In the genomic region with DNA sequence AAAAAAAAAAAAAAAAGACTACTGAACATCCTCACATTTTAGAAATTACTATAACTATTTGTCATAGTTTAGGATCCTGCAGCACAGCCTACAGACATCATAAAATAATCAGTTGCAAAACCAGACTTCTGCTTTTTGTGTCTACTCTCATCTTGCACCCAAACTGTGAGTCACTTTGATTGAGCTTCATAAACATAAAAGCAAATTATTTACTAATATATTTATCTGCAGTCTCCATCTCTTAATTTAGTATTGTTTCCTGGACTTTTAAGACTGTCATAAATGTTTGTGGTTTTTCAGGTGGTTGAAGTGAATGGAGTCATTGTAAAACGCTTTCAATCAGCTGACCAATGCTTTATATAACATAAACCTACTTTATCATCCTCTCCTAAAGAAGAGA, we compare ENCODE assay signal across 13 cellular contexts. TPM values are rescaled to one million over a fixed set of nuclear protein-coding genes. Genes with fewer than 3 reads are reported as not detected.
A peak's percentile ranks its signal among the peaks of the same experiment; 100 is the strongest.
DNase-seq lines count a peak whose midpoint lies in the region; ATAC-seq and TF ChIP-seq lines count a peak whose summit lies in the region.
"Had no signal": no experiment of that assay in that cellular context is flagged by ENCODE, and none has a peak within 500 bp of the region (broad histone marks: within the 10 kb centered on the region; RNA-seq: fewer than 3 reads in every experiment).

No MANE protein-coding gene starts in this region.

- intact Hi-C loops in cardiac septum (cut with DNase I), result loop anchor here (10.0 kb wide), 2 partner anchors 88 to 162 kb away; no protein-coding TSS in a partner anchor

- no peak for ATAC-seq in RWPE2 (ENCODE audit: low read depth)

- H3K4me3 ChIP-seq in ACC112 (ENCODE audit: low read depth, low read length), result peak overlapping the region; percentile 56
- no peak overlapping the region for H3K4me3 ChIP-seq in RWPE2 (ENCODE audit: severe bottlenecking)
- H3K4me3 ChIP-seq in WERI-Rb-1 (ENCODE audit: low read depth, low read length), result no peak overlapping the region
- H3K4me3 ChIP-seq in suprapubic skin, result no peak overlapping the region

- H3K27ac ChIP-seq in ACC112 (ENCODE audit: low read depth, low read length), result peak overlapping the region; percentile 96
- H3K27ac ChIP-seq in RWPE2 (ENCODE audit: poor library complexity, severe bottlenecking), result peak overlapping the region; percentile 61
- H3K27ac ChIP-seq in WERI-Rb-1, result no peak overlapping the region
- no peak overlapping the region for H3K27ac ChIP-seq in suprapubic skin
- H3K27ac ChIP-seq: KMS-11 had no signal

- H3K27me3 ChIP-seq in ACC112 (ENCODE audit: insufficient read depth, low read length) (no peaks in the 10 kb centered on the region), RWPE2 (ENCODE audit: insufficient read depth, poor library complexity, severe bottlenecking) (no peaks in the 10 kb centered on the region), WERI-Rb-1 (ENCODE audit: insufficient read depth, low read depth, severe bottlenecking) (no peaks in the 10 kb centered on the region), suprapubic skin (no peaks in the 10 kb centered on the region)

- DNase-seq in HT-29 (ENCODE audit: low spot score) (peak; percentile 67), RWPE2 (ENCODE audit: low spot score) (no peak), glomerular visceral epithelial cell (ENCODE audit: extremely low spot score) (peak; percentile 40), cardiac septum (ENCODE audit: low spot score) (no peak), WERI-Rb-1 (no peak), suprapubic skin (ENCODE audit: low spot score in 2 of 2) (no peak)
- no peak for DNase-seq in activated CD4-positive, alpha-beta T cell treated with anti-CD3 and anti-CD28 coated beads, Interleukin-2, amount 50 U/mL, for 48 hours
- DNase-seq: activated CD4-positive, alpha-beta T cell treated with anti-CD3 and anti-CD28 coated beads for 4 hours; hippocampal formation; NCI-H226; posterior cingulate gyrus had no signal

- H3K4me1 ChIP-seq in ACC112 (ENCODE audit: control insufficient read depth, insufficient read depth, low read length, unreplicated experiment) (peaks cover 39% of the 10 kb centered on the region), RWPE2 (ENCODE audit: insufficient read depth, poor library complexity, severe bottlenecking) (peaks cover 32% of the 10 kb centered on the region), suprapubic skin (peaks cover 14% of the 10 kb centered on the region)

- TF ChIP-seq EP300 in suprapubic skin (IDR thresholded peaks at IDR 0.05), result no peak

- TF ChIP-seq POLR2A in suprapubic skin (IDR thresholded peaks at IDR 0.05), result no peak

- 72% methylated on average over 1 of the region's 1 CpG for WGBS in suprapubic skin

- H2AFZ ChIP-seq in ACC112 (ENCODE audit: low read length, unreplicated experiment), result peak overlapping the region; percentile 47

- TF ChIP-seq CTCF in RWPE2 (IDR thresholded peaks at IDR 0.05; ENCODE audit: poor library complexity, severe bottlenecking) (no peak), WERI-Rb-1 (IDR thresholded peaks at IDR 0.05; ENCODE audit: low read depth, low read length) (no peak), suprapubic skin (IDR thresholded peaks at IDR 0.05) (no peak)

- H3K79me2 ChIP-seq in ACC112 (ENCODE audit: control insufficient read depth, insufficient read depth, low read length, unreplicated experiment), result no peaks in the 10 kb centered on the region

- H3K36me3 ChIP-seq in ACC112 (ENCODE audit: insufficient read depth, low read length) (no peaks in the 10 kb centered on the region), RWPE2 (ENCODE audit: low read depth) (no peaks in the 10 kb centered on the region), WERI-Rb-1 (no peaks in the 10 kb centered on the region), suprapubic skin (no peaks in the 10 kb centered on the region)

- H3K9me3 ChIP-seq in RWPE2 (ENCODE audit: severe bottlenecking) (no peaks in the 10 kb centered on the region), WERI-Rb-1 (ENCODE audit: severe bottlenecking) (no peaks in the 10 kb centered on the region), suprapubic skin (no peaks in the 10 kb centered on the region)

RNA-seq across cellular contexts. Expression of a gene that starts 14.8 kb away (rescaled TPM):
- not detected in 2 replicates for total RNA-seq in HT-29 (2014; rRNA removed; shearing (Covaris generic))
- total RNA-seq in cardiac septum, result 0.97 TPM
- 1 to 10 TPM in 2 of 4 donors, under 1 TPM in 1, not detected in 1; 0.76 to 4.1 (median 1.2) TPM for total RNA-seq in suprapubic skin

Comparison
In these comparisons a context has a peak if more than half of its experiments do, and no peak if none do; other contexts are left out.
1. H3K27ac ChIP-seq: peak in ACC112 (single experiment) and RWPE2 (single experiment); none in WERI-Rb-1 (single experiment) and suprapubic skin (single experiment).
2. DNase-seq: peak in HT-29 (single experiment) and glomerular visceral epithelial cell (single experiment); none in RWPE2 (single experiment), activated CD4-positive, alpha-beta T cell treated with anti-CD3 and anti-CD28 coated beads, Interleukin-2, amount 50 U/mL, for 48 hours (0 of 2), cardiac septum (single experiment), WERI-Rb-1 (single experiment) and suprapubic skin (0 of 2).